In the genomic region with DNA sequence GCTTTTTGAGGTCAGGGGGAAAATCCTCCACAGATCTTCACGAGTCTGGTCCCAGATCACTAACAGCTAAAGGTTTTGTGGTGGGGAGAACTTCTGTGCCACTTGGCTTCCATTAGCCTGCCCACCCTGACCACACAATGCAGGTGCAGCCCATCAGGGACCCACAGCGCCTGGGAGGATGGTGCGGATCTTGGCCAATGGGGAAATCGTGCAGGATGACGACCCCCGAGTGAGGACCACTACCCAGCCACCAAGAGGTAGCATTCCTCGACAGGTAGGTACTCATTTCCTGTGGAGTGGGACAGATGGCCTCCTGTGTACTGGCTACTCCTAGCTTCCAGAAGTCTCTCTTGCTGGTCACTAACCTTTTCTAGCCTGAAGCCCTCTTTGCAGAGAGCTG, we compare ENCODE assay signal across 14 cellular contexts. TPM values are rescaled to one million over a fixed set of nuclear protein-coding genes. Genes with fewer than 3 reads are reported as not detected.
DNase-seq lines count a peak whose midpoint lies in the region; ATAC-seq and TF ChIP-seq lines count a peak whose summit lies in the region.
"Had no signal": no experiment of that assay in that cellular context is flagged by ENCODE, and none has a peak within 500 bp of the region (broad histone marks: within the 10 kb centered on the region; RNA-seq: fewer than 3 reads in every experiment).

No MANE protein-coding gene starts in this region.

- no peak for DNase-seq in activated CD4-positive, alpha-beta T cell treated with anti-CD3 and anti-CD28 coated beads, Interleukin-2, amount 10 ng/mL, durations not matched to agents 24 days and 14 days
- DNase-seq in activated CD4-positive, alpha-beta T cell treated with anti-CD3 and anti-CD28 coated beads for 48 hours, result no peak
- DNase-seq in CD8-positive, alpha-beta memory T cell, result no peak
- no peak for DNase-seq in activated naive CD8-positive, alpha-beta T cell treated with anti-CD3 and anti-CD28 coated beads, Interleukin-2, amount 10 ng/mL, durations not matched to agents 7 days and 5 days
- DNase-seq in natural killer cell (no peak), medulla oblongata (ENCODE audit: extremely low spot score) (no peak), NCI-H1436 (lab: John Stamatoyannopoulos, UW) (no peak)
- DNase-seq: NCI-H2029 treated with DMSO at 0.1 percent for 48 hours had no signal

- POLR2A ChIA-PET in CD8-positive, alpha-beta memory T cell (lab: Charles Lee), result no interaction called here
- POLR2A ChIA-PET in activated naive CD8-positive, alpha-beta T cell treated with anti-CD3 and anti-CD28 coated beads, Interleukin-2, amount 10 ng/mL, durations not matched to agents 7 days and 5 days (lab: Charles Lee), result no interaction called here

- no peaks in the 10 kb centered on the region for H3K9me3 Mint-ChIP-seq in activated CD4-positive, alpha-beta T cell treated with anti-CD3 and anti-CD28 coated beads, Interleukin-2, amount 10 ng/mL, durations not matched to agents 24 days and 14 days
- peaks cover 0 to 2% (median 0%) of the 10 kb centered on the region in 5 donors for H3K9me3 Mint-ChIP-seq in CD8-positive, alpha-beta memory T cell
- H3K9me3 Mint-ChIP-seq in activated naive CD8-positive, alpha-beta T cell treated with anti-CD3 and anti-CD28 coated beads, Interleukin-2, amount 10 ng/mL, durations not matched to agents 7 days and 5 days, result peaks cover 3% of the 10 kb centered on the region
- no peaks in the 10 kb centered on the region for H3K9me3 Mint-ChIP-seq in natural killer cell

- no peak overlapping the region for H3K4me3 ChIP-seq in CD8-positive, alpha-beta memory T cell (ENCODE audit: low read length)

- peaks cover 2% of the 10 kb centered on the region for H3K4me1 Mint-ChIP-seq in activated CD4-positive, alpha-beta T cell treated with anti-CD3 and anti-CD28 coated beads, Interleukin-2, amount 10 ng/mL, durations not matched to agents 24 days and 14 days
- peaks cover 12 to 27% (median 21%) of the 10 kb centered on the region in 3 donors for H3K4me1 Mint-ChIP-seq in CD8-positive, alpha-beta memory T cell
- peaks cover 6% of the 10 kb centered on the region for H3K4me1 Mint-ChIP-seq in activated naive CD8-positive, alpha-beta T cell treated with anti-CD3 and anti-CD28 coated beads, Interleukin-2, amount 10 ng/mL, durations not matched to agents 7 days and 5 days
- H3K4me1 Mint-ChIP-seq in natural killer cell, result no peaks in the 10 kb centered on the region

- no peaks in the 10 kb centered on the region for H3K36me3 ChIP-seq in CD8-positive, alpha-beta memory T cell (ENCODE audit: insufficient read depth, low read length)
- H3K36me3 ChIP-seq: breast epithelium had no signal

- H3K27ac ChIP-seq in CD8-positive, alpha-beta memory T cell (ENCODE audit: low read depth, low read length), result no peak overlapping the region
- H3K27ac ChIP-seq: breast epithelium had no signal

- H3K9me3 ChIP-seq in CD8-positive, alpha-beta memory T cell (ENCODE audit: low read length), result no peaks in the 10 kb centered on the region
- H3K9me3 ChIP-seq: breast epithelium had no signal

- no peak for TF ChIP-seq CTCF in natural killer cell (IDR thresholded peaks at IDR 0.05)

- CTCF ChIA-PET in CD8-positive, alpha-beta memory T cell (lab: Charles Lee), result interaction anchor here (1.2 to 2.3 kb wide), 3 partner anchors 10 to 116 kb away, joined by 3 to 6 read pairs (median 4); no protein-coding TSS in a partner anchor

- intact Hi-C loops in activated CD4-positive, alpha-beta T cell treated with anti-CD3 and anti-CD28 coated beads, Interleukin-2, amount 10 ng/mL, durations not matched to agents 24 days and 14 days (cut with micrococcal nuclease), result no loop called here
- intact Hi-C loops in natural killer cell (cut with micrococcal nuclease), result no loop called here

- no peak for ATAC-seq in activated naive CD8-positive, alpha-beta T cell treated with anti-CD3 and anti-CD28 coated beads, Interleukin-2, amount 10 ng/mL, durations not matched to agents 7 days and 5 days (ENCODE audit: low read depth)
- ATAC-seq in natural killer cell (no peak), GM18858 (IDR thresholded peaks at IDR 0.05; ENCODE audit: unreplicated experiment) (no peak)
- ATAC-seq: Right ventricle myocardium inferior had no signal

- peak overlapping the region; percentile 69 for H3K4me3 Mint-ChIP-seq in activated CD4-positive, alpha-beta T cell treated with anti-CD3 and anti-CD28 coated beads, Interleukin-2, amount 10 ng/mL, durations not matched to agents 24 days and 14 days
- peak overlapping the region; percentile 57 to 90 (median 72) for H3K4me3 Mint-ChIP-seq in CD8-positive, alpha-beta memory T cell
- H3K4me3 Mint-ChIP-seq in activated naive CD8-positive, alpha-beta T cell treated with anti-CD3 and anti-CD28 coated beads, Interleukin-2, amount 10 ng/mL, durations not matched to agents 7 days and 5 days, result peak overlapping the region; percentile 62
- H3K4me3 Mint-ChIP-seq in natural killer cell, result peak overlapping the region; percentile 65

- H3K27ac Mint-ChIP-seq in activated CD4-positive, alpha-beta T cell treated with anti-CD3 and anti-CD28 coated beads, Interleukin-2, amount 10 ng/mL, durations not matched to agents 24 days and 14 days, result no peak overlapping the region
- H3K27ac Mint-ChIP-seq in CD8-positive, alpha-beta memory T cell, result peak overlapping the region in 6 of 8 donors; percentile 3 to 79 (median 66)
- H3K27ac Mint-ChIP-seq in activated naive CD8-positive, alpha-beta T cell treated with anti-CD3 and anti-CD28 coated beads, Interleukin-2, amount 10 ng/mL, durations not matched to agents 7 days and 5 days, result no peak overlapping the region
- H3K27ac Mint-ChIP-seq in natural killer cell, result no peak overlapping the region

- H3K36me3 Mint-ChIP-seq in activated CD4-positive, alpha-beta T cell treated with anti-CD3 and anti-CD28 coated beads, Interleukin-2, amount 10 ng/mL, durations not matched to agents 24 days and 14 days (ENCODE audit: low read depth), result peaks cover 3% of the 10 kb centered on the region
- H3K36me3 Mint-ChIP-seq in CD8-positive, alpha-beta memory T cell, result peaks cover 0 to 18% (median 8%) of the 10 kb centered on the region in 3 donors
- no peaks in the 10 kb centered on the region for H3K36me3 Mint-ChIP-seq in activated naive CD8-positive, alpha-beta T cell treated with anti-CD3 and anti-CD28 coated beads, Interleukin-2, amount 10 ng/mL, durations not matched to agents 7 days and 5 days
- no peaks in the 10 kb centered on the region for H3K36me3 Mint-ChIP-seq in natural killer cell

- peaks cover 15% of the 10 kb centered on the region for H3K4me1 ChIP-seq in CD8-positive, alpha-beta memory T cell (ENCODE audit: insufficient read depth, low read length)
- H3K4me1 ChIP-seq: breast epithelium had no signal

- H3K27me3 ChIP-seq in CD8-positive, alpha-beta memory T cell (ENCODE audit: insufficient read depth, low read length, poor library complexity, severe bottlenecking), result no peaks in the 10 kb centered on the region
- H3K27me3 ChIP-seq: breast epithelium had no signal

- H3K27me3 Mint-ChIP-seq in activated CD4-positive, alpha-beta T cell treated with anti-CD3 and anti-CD28 coated beads, Interleukin-2, amount 10 ng/mL, durations not matched to agents 24 days and 14 days, result no peaks in the 10 kb centered on the region
- peaks cover 0 to 2% of the 10 kb centered on the region in 2 donors for H3K27me3 Mint-ChIP-seq in CD8-positive, alpha-beta memory T cell
- no peaks in the 10 kb centered on the region for H3K27me3 Mint-ChIP-seq in activated naive CD8-positive, alpha-beta T cell treated with anti-CD3 and anti-CD28 coated beads, Interleukin-2, amount 10 ng/mL, durations not matched to agents 7 days and 5 days
- peaks cover 0 to 11% of the 10 kb centered on the region in 2 donors for H3K27me3 Mint-ChIP-seq in natural killer cell (ENCODE audit: low read depth in 2 of 2)

RNA-seq across cellular contexts. Expression of a gene that starts 1.5 kb away (rescaled TPM):
- total RNA-seq in activated CD4-positive, alpha-beta T cell treated with anti-CD3 and anti-CD28 coated beads, Interleukin-2, amount 10 ng/mL, durations not matched to agents 24 days and 14 days, result 9.4 and 11.8 TPM in 2 replicates
- total RNA-seq in CD8-positive, alpha-beta memory T cell, result 10 to 100 TPM; 10.6 to 10.8 TPM
- polyA plus RNA-seq in CD8-positive, alpha-beta memory T cell, result 11.8 TPM
- 10 to 100 TPM in 1 of 2 experiments, 1 to 10 TPM in 1; 8.0 to 11.7 TPM for total RNA-seq in activated naive CD8-positive, alpha-beta T cell treated with anti-CD3 and anti-CD28 coated beads, Interleukin-2, amount 10 ng/mL, durations not matched to agents 7 days and 5 days
- total RNA-seq in natural killer cell, result 1 to 10 TPM in 2 of 3 donors, not detected in 1; 1.1 to 1.3 TPM

RNA-seq across cellular contexts. Expression of a gene that starts 58.3 kb away (rescaled TPM):
- total RNA-seq in activated CD4-positive, alpha-beta T cell treated with anti-CD3 and anti-CD28 coated beads, Interleukin-2, amount 10 ng/mL, durations not matched to agents 24 days and 14 days, result not detected in 2 replicates
- total RNA-seq in CD8-positive, alpha-beta memory T cell, result not detected
- 0.15 TPM for polyA plus RNA-seq in CD8-positive, alpha-beta memory T cell
- total RNA-seq in activated naive CD8-positive, alpha-beta T cell treated with anti-CD3 and anti-CD28 coated beads, Interleukin-2, amount 10 ng/mL, durations not matched to agents 7 days and 5 days, result under 1 TPM in 1 of 2 experiments, not detected in 1; 0.22 TPM
- not detected for total RNA-seq in natural killer cell
- total RNA-seq: A673; breast epithelium; NCI-H460; Right ventricle myocardium inferior; T-helper 2 cell treated with Interferon-gamma antibody and Interleukin-4, amounts not matched to agents 100 ng/mL and 5 ng/mL, for 36 hours had no signal

Comparison
In these comparisons a context has a peak if more than half of its experiments do, and no peak if none do; other contexts are left out.
1. H3K27ac Mint-ChIP-seq: peak in CD8-positive, alpha-beta memory T cell (6 of 8); none in activated CD4-positive, alpha-beta T cell treated with anti-CD3 and anti-CD28 coated beads, Interleukin-2, amount 10 ng/mL, durations not matched to agents 24 days and 14 days (single experiment), activated naive CD8-positive, alpha-beta T cell treated with anti-CD3 and anti-CD28 coated beads, Interleukin-2, amount 10 ng/mL, durations not matched to agents 7 days and 5 days (single experiment) and natural killer cell (0 of 2).
2. Peak in every context shown above with its lines, with median percentiles within 50 percentile points of each other: H3K4me3 Mint-ChIP-seq.